In genomic region chr11:70538641-70539359, GRCh38 we compare ENCODE assay signal across 23 cellular contexts.
DNase-seq lines count a peak whose midpoint lies in the region; ATAC-seq, FAIRE-seq and TF ChIP-seq lines count a peak whose summit lies in the region.
"Had no signal": no experiment of that assay in that cellular context is flagged by ENCODE, and none has a peak within 500 bp of the region (broad histone marks: within the 10 kb centered on the region; RNA-seq: fewer than 3 reads in every experiment).

No MANE protein-coding gene starts in this region.

- H3K27ac ChIP-seq in left ventricle myocardium inferior (replicated peaks), result no peak overlapping the region
- no peak overlapping the region for H3K27ac ChIP-seq in kidney (ENCODE audit: low read depth in 2 of 2, low read length in 2 of 2)
- H3K27ac ChIP-seq: HL-60, PC-9, SJCRH30 had no signal

- H3K4me3 ChIP-seq in left ventricle myocardium inferior, result no peak overlapping the region
- no peak overlapping the region for H3K4me3 ChIP-seq in H7 (ENCODE audit: insufficient read depth, low read depth, low read length)
- no peak overlapping the region for H3K4me3 ChIP-seq in kidney (ENCODE audit: low read length in 2 of 2)
- H3K4me3 ChIP-seq: HAP-1, PC-9, SJCRH30 had no signal

- peak; percentile 16 for DNase-seq in Right ventricle myocardium superior
- DNase-seq in left ventricle myocardium inferior, result no peak
- peak; percentile 64 for DNase-seq in H7
- peak; percentile 40 for DNase-seq in kidney
- DNase-seq in posterior vena cava (ENCODE audit: low spot score), result peak; percentile 67
- no peak for DNase-seq in T-helper 1 cell
- no peak for DNase-seq in SIG-M5 treated with dmso at 0.1 percent for 504 hours (lab: John Stamatoyannopoulos, UW; ENCODE audit: unreplicated experiment)
- DNase-seq: DMS79, KBM-7, MM.1S, NCI-H1048, NCI-H1417 treated with DMSO at 0.1 percent for 48 hours, NCI-H1930, NCI-H2227 treated with DMSO at 0.1 percent for 48 hours, NCI-H510A treated with DMSO at 0.1 percent for 48 hours, NCI-H748 treated with DMSO at 0.1 percent for 48 hours, PC-9, RPMI8226, SJCRH30 had no signal

- H3K36me3 ChIP-seq in left ventricle myocardium inferior (no peaks in the 10 kb centered on the region), H7 (replicated peaks; ENCODE audit: control insufficient read depth, insufficient read depth, low read length) (no peaks in the 10 kb centered on the region), kidney (ENCODE audit: control insufficient read depth in 1 of 2, insufficient read depth in 2 of 2, low read length in 2 of 2) (no peaks in the 10 kb centered on the region)
- H3K36me3 ChIP-seq: HAP-1, SJCRH30 had no signal

- H3K9ac ChIP-seq in kidney (ENCODE audit: low read length in 2 of 2), result no peak overlapping the region

- FAIRE-seq in kidney (lab: Jason Lieb, UNC), result no peak
- FAIRE-seq: A204.1 had no signal

- ATAC-seq in Right ventricle myocardium superior (ENCODE audit: poor library complexity), result no peak
- ATAC-seq in GM21723 (IDR thresholded peaks at IDR 0.05; ENCODE audit: unreplicated experiment), result no peak

- intact Hi-C loops in Right ventricle myocardium superior (cut with DNase I), result no loop called here
- intact Hi-C loops in left ventricle myocardium inferior (cut with micrococcal nuclease), result no loop called here
- intact Hi-C loops in kidney (cut with DNase I), result no loop called here
- intact Hi-C loops in posterior vena cava (cut with DNase I), result no loop called here

- peaks cover 10% of the 10 kb centered on the region for H3K9me3 ChIP-seq in left ventricle myocardium inferior (replicated peaks)
- no peaks in the 10 kb centered on the region for H3K9me3 ChIP-seq in kidney (ENCODE audit: control insufficient read depth in 1 of 2, low read length in 2 of 2)
- H3K9me3 ChIP-seq: HAP-1, SJCRH30 had no signal

- H3K4me1 ChIP-seq in left ventricle myocardium inferior, result no peaks in the 10 kb centered on the region
- H3K4me1 ChIP-seq in kidney (ENCODE audit: control insufficient read depth in 1 of 2, insufficient read depth in 1 of 2, low read depth in 1 of 2, low read length in 2 of 2), result no peaks in the 10 kb centered on the region
- H3K4me1 ChIP-seq: HAP-1, SJCRH30 had no signal

- TF ChIP-seq CTCF in left ventricle myocardium inferior (IDR thresholded peaks at IDR 0.05; ENCODE audit: borderline replicate concordance) (no peak), kidney (IDR thresholded peaks at IDR 0.05; ENCODE audit: borderline replicate concordance, extremely low read depth, insufficient read depth) (no peak)

- H3K27me3 ChIP-seq in left ventricle myocardium inferior (ENCODE audit: low read depth), result peaks cover 44% of the 10 kb centered on the region
- no peaks in the 10 kb centered on the region for H3K27me3 ChIP-seq in H7 (ENCODE audit: control insufficient read depth, insufficient read depth, low read length)
- H3K27me3 ChIP-seq: SJCRH30 had no signal

Comparison
In these comparisons a context has a peak if more than half of its experiments do, and no peak if none do; other contexts are left out.
1. DNase-seq: peak in Right ventricle myocardium superior (single experiment), H7 (single experiment), kidney (single experiment) and posterior vena cava (single experiment); none in left ventricle myocardium inferior (single experiment), T-helper 1 cell (0 of 5) and SIG-M5 treated with dmso at 0.1 percent for 504 hours (single experiment).